Comparison of ENCODE assay signal across 5 cellular contexts in genomic region chr3:39558775-39559306, GRCh38.
"Had no signal": no experiment of that assay in that cellular context is flagged by ENCODE, and none has a peak within 500 bp of the region (broad histone marks: within the 10 kb centered on the region; RNA-seq: fewer than 3 reads in every experiment).

No MANE protein-coding gene starts in this region.

- ATAC-seq: HepG2, K562 had no signal

- H3K4me3 ChIP-seq: K562 had no signal

- H3K27ac ChIP-seq: HL-60 had no signal

- DNase-seq: IMR-90, KBM-7 had no signal
